Comparison of ENCODE assay signal across 16 cellular contexts in the genomic region with DNA sequence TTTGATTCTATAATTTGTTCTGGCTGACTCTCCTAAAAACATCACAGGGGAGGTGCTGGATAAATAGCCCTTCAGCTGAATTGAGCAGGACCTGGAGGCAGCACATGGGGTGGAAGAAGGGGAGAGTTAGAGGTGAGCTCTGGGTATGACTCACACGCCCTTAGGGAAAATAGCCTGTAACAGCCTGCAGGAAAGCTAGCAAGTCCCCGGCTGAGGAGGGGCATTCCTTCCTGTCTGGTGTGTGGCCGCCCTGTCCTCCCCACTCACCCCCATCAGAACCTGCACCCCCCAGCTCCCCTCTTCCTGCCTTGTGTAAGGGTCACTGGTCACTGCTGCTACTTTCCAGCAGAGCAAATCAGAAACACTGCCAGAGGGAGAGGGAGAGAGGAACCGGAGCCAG.
DNase-seq lines count a peak whose midpoint lies in the region; ATAC-seq and TF ChIP-seq lines count a peak whose summit lies in the region.
"Had no signal": no experiment of that assay in that cellular context is flagged by ENCODE, and none has a peak within 500 bp of the region (broad histone marks: within the 10 kb centered on the region; RNA-seq: fewer than 3 reads in every experiment).

No MANE protein-coding gene starts in this region.

- no peak for TF ChIP-seq CTCF in HCT116 (IDR thresholded peaks at IDR 0.05 in 2 of 3, conservative IDR thresholded peaks at IDR 0.05 in 1 of 3; ENCODE audit: borderline replicate concordance in 1 of 3, insufficient read depth in 1 of 3, low read depth in 2 of 3, low read length in 2 of 3)
- TF ChIP-seq CTCF in fibroblast of pulmonary artery (IDR thresholded peaks at IDR 0.05; ENCODE audit: low read length, missing control alignments), result no peak
- TF ChIP-seq CTCF in colonic mucosa (IDR thresholded peaks at IDR 0.05), result no peak

- no peak for TF ChIP-seq POLR2A in HCT116 (IDR thresholded peaks at IDR 0.05; ENCODE audit: borderline replicate concordance, extremely low read depth, insufficient read depth, insufficient read length)

- TF ChIP-seq RAD21 in HCT116 (IDR thresholded peaks at IDR 0.05; ENCODE audit: low read depth), result no peak

- H2AFZ ChIP-seq in HCT116 (ENCODE audit: low read depth, low read length, poor library complexity, severe bottlenecking), result no peak overlapping the region

- no peaks in the 10 kb centered on the region for H4K20me1 ChIP-seq in HCT116 (ENCODE audit: insufficient read depth)

- DNase-seq in HCT116 (ENCODE audit: low read depth, low spot score) (peak; percentile 29), SW480 (ENCODE audit: low spot score) (peak; percentile 28), fibroblast of pulmonary artery (ENCODE audit: low read depth) (peak; percentile 40), posterior vena cava (ENCODE audit: low spot score) (peak; percentile 34), CD1c-positive myeloid dendritic cell (ENCODE audit: extremely low spot score) (no peak), colonic mucosa (no peak), cerebellum (ENCODE audit: low spot score) (no peak), NCI-H345 treated with DMSO at 0.1 percent for 48 hours (lab: John Stamatoyannopoulos, UW; ENCODE audit: unreplicated experiment) (no peak)
- DNase-seq: activated CD4-positive, alpha-beta T cell treated with anti-CD3 and anti-CD28 coated beads, Interleukin-2, amount 10 ng/mL, durations not matched to agents 24 days and 14 days; activated naive CD8-positive, alpha-beta T cell treated with anti-CD3 and anti-CD28 coated beads, Interleukin-2, amount 10 ng/mL, durations not matched to agents 7 days and 5 days; activated T-cell treated with anti-CD3 and anti-CD28 coated beads, Interleukin-2, amount 50 U/mL, for 24 hours; dorsolateral prefrontal cortex; immature natural killer cell; NCI-H1930; T-helper 9 cell had no signal

- H3K9ac ChIP-seq in HCT116 (ENCODE audit: low read length), result no peak overlapping the region
- H3K9ac ChIP-seq in colonic mucosa (ENCODE audit: low read depth in 2 of 2, low read length in 2 of 2), result no peak overlapping the region

- POLR2A ChIA-PET in HCT116 (lab: Charles Lee), result no interaction called here

- no TSS peak for BruUV-seq in HCT116 (replicated peaks; lab: Mats Ljungman, UMichigan)

- H3K36me3 ChIP-seq in HCT116 (ENCODE audit: control insufficient read depth in 1 of 2, insufficient read depth in 2 of 2, low read length in 2 of 2) (no peaks in the 10 kb centered on the region), colonic mucosa (no peaks in the 10 kb centered on the region)
- H3K36me3 ChIP-seq: pancreas had no signal

- H3K79me2 ChIP-seq in HCT116 (ENCODE audit: insufficient read depth, low read length), result no peaks in the 10 kb centered on the region

- ATAC-seq in HCT116, result peak; percentile 59
- ATAC-seq: pancreas had no signal

- H3K4me2 ChIP-seq in HCT116 (ENCODE audit: low read length), result 0 out of 2 replicates have a peak overlapping the region, but pooled peaks have one; percentile 4

- H3K9me3 ChIP-seq in HCT116 (ENCODE audit: control insufficient read depth in 1 of 2, insufficient read depth in 1 of 2, low read depth in 1 of 2, low read length in 2 of 2) (peaks cover 0 to 3% of the 10 kb centered on the region in 2 experiments; a peak in 1 of 4 replicates), colonic mucosa (no peaks in the 10 kb centered on the region)
- H3K9me3 ChIP-seq: pancreas had no signal

- H3K27ac ChIP-seq in HCT116 (ENCODE audit: low read depth, low read length) (no peak overlapping the region), colonic mucosa (no peak overlapping the region)
- H3K27ac ChIP-seq: pancreas had no signal

- intact Hi-C loops in HCT116 (cut with micrococcal nuclease) (no loop called here), posterior vena cava (cut with DNase I) (no loop called here), colonic mucosa (cut with DNase I) (no loop called here)

- H3K27me3 ChIP-seq in HCT116 (ENCODE audit: insufficient read depth, low read length), result no peaks in the 10 kb centered on the region
- no peaks in the 10 kb centered on the region for H3K27me3 ChIP-seq in colonic mucosa
- H3K27me3 ChIP-seq: pancreas had no signal

- RAD21 ChIA-PET in HCT116 (lab: Charles Lee; ENCODE audit: low non-redundant PET in 1 of 2, low total read pairs in 2 of 2, uncharacterized antibody in 2 of 2, unreplicated experiment in 2 of 2), result no interaction called here

- H3K9me2 ChIP-seq in HCT116 (ENCODE audit: insufficient read depth), result no peaks in the 10 kb centered on the region

- H3K4me1 ChIP-seq in HCT116 (ENCODE audit: control insufficient read depth in 1 of 2, insufficient read depth in 2 of 2, low read length in 2 of 2), result peaks cover 4 to 21% of the 10 kb centered on the region in 2 experiments; a peak in 3 of 4 replicates
- no peaks in the 10 kb centered on the region for H3K4me1 ChIP-seq in colonic mucosa

- H3K4me3 ChIP-seq in HCT116 (replicated peaks in 1 of 2; ENCODE audit: low read depth in 1 of 2, low read length in 2 of 2), result no peak overlapping the region
- no peak overlapping the region for H3K4me3 ChIP-seq in fibroblast of pulmonary artery (replicated peaks; ENCODE audit: low read depth, low read length)
- no peak overlapping the region for H3K4me3 ChIP-seq in colonic mucosa
- H3K4me3 ChIP-seq: dorsolateral prefrontal cortex, pancreas had no signal

- CTCF ChIA-PET in HCT116 (lab: Charles Lee), result interaction anchor here (0.7 kb wide), 1 partner anchor 16 kb away, joined by 4 read pairs; no protein-coding TSS in a partner anchor

TF ChIP-seq in HCT116, 20 proteins besides CTCF, POLR2A, EP300 and RAD21:
- TF ChIP-seq CBX3 (IDR thresholded peaks at IDR 0.05; ENCODE audit: low read depth) (no peak), EZH2phosphoT487 (IDR thresholded peaks at IDR 0.05; ENCODE audit: borderline replicate concordance) (no peak), POLR2AphosphoS5 (IDR thresholded peaks at IDR 0.05; ENCODE audit: low read depth, low read length) (no peak), ZFX (IDR thresholded peaks at IDR 0.05) (no peak), CEBPB (IDR thresholded peaks at IDR 0.05; ENCODE audit: low read depth) (no peak), SP1 (IDR thresholded peaks at IDR 0.05; ENCODE audit: low read depth) (no peak), TCF7L2 (IDR thresholded peaks at IDR 0.05; ENCODE audit: borderline replicate concordance, extremely low read depth, insufficient read depth, insufficient read length) (no peak)
- TF ChIP-seq, protein P1, sequence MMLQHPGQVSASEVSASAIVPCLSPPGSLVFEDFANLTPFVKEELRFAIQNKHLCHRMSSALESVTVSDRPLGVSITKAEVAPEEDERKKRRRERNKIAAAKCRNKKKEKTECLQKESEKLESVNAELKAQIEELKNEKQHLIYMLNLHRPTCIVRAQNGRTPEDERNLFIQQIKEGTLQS (IDR thresholded peaks at IDR 0.05), result no peak
- TF ChIP-seq, protein P2, sequence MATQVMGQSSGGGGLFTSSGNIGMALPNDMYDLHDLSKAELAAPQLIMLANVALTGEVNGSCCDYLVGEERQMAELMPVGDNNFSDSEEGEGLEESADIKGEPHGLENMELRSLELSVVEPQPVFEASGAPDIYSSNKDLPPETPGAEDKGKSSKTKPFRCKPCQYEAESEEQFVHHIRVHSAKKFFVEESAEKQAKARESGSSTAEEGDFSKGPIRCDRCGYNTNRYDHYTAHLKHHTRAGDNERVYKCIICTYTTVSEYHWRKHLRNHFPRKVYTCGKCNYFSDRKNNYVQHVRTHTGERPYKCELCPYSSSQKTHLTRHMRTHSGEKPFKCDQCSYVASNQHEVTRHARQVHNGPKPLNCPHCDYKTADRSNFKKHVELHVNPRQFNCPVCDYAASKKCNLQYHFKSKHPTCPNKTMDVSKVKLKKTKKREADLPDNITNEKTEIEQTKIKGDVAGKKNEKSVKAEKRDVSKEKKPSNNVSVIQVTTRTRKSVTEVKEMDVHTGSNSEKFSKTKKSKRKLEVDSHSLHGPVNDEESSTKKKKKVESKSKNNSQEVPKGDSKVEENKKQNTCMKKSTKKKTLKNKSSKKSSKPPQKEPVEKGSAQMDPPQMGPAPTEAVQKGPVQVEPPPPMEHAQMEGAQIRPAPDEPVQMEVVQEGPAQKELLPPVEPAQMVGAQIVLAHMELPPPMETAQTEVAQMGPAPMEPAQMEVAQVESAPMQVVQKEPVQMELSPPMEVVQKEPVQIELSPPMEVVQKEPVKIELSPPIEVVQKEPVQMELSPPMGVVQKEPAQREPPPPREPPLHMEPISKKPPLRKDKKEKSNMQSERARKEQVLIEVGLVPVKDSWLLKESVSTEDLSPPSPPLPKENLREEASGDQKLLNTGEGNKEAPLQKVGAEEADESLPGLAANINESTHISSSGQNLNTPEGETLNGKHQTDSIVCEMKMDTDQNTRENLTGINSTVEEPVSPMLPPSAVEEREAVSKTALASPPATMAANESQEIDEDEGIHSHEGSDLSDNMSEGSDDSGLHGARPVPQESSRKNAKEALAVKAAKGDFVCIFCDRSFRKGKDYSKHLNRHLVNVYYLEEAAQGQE (IDR thresholded peaks at IDR 0.05; ENCODE audit: low read depth), result no peak

Comparison
In these comparisons a context has a peak if more than half of its experiments do, and no peak if none do; other contexts are left out.
1. DNase-seq: peak in HCT116 (single experiment), SW480 (single experiment), fibroblast of pulmonary artery (single experiment) and posterior vena cava (single experiment); none in CD1c-positive myeloid dendritic cell (single experiment), colonic mucosa (single experiment), cerebellum (single experiment) and NCI-H345 treated with DMSO at 0.1 percent for 48 hours (single experiment).